9 cellular contexts compared by ENCODE assay signal in the genomic region with DNA sequence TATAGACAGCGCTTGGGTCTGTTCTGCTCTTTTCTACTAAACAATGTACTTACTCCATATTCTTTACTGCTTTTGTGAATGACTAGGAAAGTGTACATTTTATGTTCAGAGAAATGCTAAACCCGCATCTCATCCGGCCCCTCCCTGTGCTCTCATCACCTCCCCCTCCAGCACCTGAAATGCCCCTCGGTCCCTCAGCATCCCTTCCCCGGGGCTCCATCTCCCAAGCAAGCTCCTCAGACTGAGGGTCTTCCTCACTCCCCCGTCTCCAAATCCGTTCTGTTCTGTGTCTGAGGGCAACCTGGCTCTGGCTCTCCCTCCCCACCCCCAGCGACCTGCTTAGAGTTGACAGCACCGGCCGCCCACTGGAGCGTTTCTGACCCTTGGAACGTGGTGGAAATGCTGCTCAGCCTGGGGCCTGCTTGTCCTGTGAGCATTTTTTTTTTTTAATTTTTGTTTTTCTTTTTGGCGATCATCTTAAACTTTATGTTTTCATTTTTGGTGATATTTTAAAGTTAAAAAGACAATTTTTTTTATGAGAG. TPM values are rescaled to one million over a fixed set of nuclear protein-coding genes. Genes with fewer than 3 reads are reported as not detected.
A peak's percentile ranks its signal among the peaks of the same experiment; 100 is the strongest.
DNase-seq lines count a peak whose midpoint lies in the region; ATAC-seq and TF ChIP-seq lines count a peak whose summit lies in the region.
"Had no signal": no experiment of that assay in that cellular context is flagged by ENCODE, and none has a peak within 500 bp of the region (broad histone marks: within the 10 kb centered on the region; RNA-seq: fewer than 3 reads in every experiment).

No MANE protein-coding gene starts in this region.

- H3K9me3 ChIP-seq in Peyer's patch = no peaks in the 10 kb centered on the region
- no peaks in the 10 kb centered on the region for H3K9me3 ChIP-seq in fibroblast of lung (ENCODE audit: control insufficient read depth, insufficient read depth, low read depth, low read length)
- H3K9me3 ChIP-seq: mucosa of descending colon had no signal

- peaks cover 20% of the 10 kb centered on the region for H3K79me2 ChIP-seq in fibroblast of lung (ENCODE audit: control insufficient read depth, insufficient read depth, low read length)

- H3K4me3 Mint-ChIP-seq in progenitor cell of endocrine pancreas (ENCODE audit: low read depth) = peak overlapping the region; percentile 78

- no peaks in the 10 kb centered on the region for H3K27me3 Mint-ChIP-seq in progenitor cell of endocrine pancreas

- H3K27ac ChIP-seq in Peyer's patch = peak overlapping the region in 1 of 4 donors; percentile 86
- peak overlapping the region; percentile 32 for H3K27ac ChIP-seq in fibroblast of lung (ENCODE audit: insufficient read depth, low read length)

- H3K27me3 ChIP-seq in GM06990 (replicated peaks; ENCODE audit: control insufficient read depth, insufficient read depth, low read length) (no peaks in the 10 kb centered on the region), Peyer's patch (no peaks in the 10 kb centered on the region), fibroblast of lung (ENCODE audit: control insufficient read depth, insufficient read depth, low read length) (no peaks in the 10 kb centered on the region)

- TF ChIP-seq POLR2A in Peyer's patch (IDR thresholded peaks at IDR 0.05) = no peak

- no peak for DNase-seq in GM06990 (ENCODE audit: extremely low read depth, insufficient read length)
- no peak for DNase-seq in Peyer's patch
- no peak for DNase-seq in fibroblast of lung (ENCODE audit: low read depth in 2 of 2)
- DNase-seq in progenitor cell of endocrine pancreas (ENCODE audit: low spot score, unreplicated experiment) = no peak
- no peak for DNase-seq in posterior vena cava (ENCODE audit: low spot score)
- DNase-seq in NCI-H187 (lab: John Stamatoyannopoulos, UW) = no peak
- DNase-seq in NCI-H2107 treated with DMSO at 0.1 percent for 48 hours (lab: John Stamatoyannopoulos, UW; ENCODE audit: unreplicated experiment) = no peak
- DNase-seq: mucosa of descending colon had no signal

- H3K4me1 ChIP-seq in Peyer's patch (peaks cover 0 to 22% (median 8%) of the 10 kb centered on the region in 4 donors), fibroblast of lung (ENCODE audit: control insufficient read depth, extremely low read depth, insufficient read depth, low read length) (peaks cover 2% of the 10 kb centered on the region)

- intact Hi-C loops in posterior vena cava (cut with DNase I) = no loop called here

- TF ChIP-seq CTCF in GM06990 (IDR thresholded peaks at IDR 0.05; ENCODE audit: insufficient read depth, low read length, poor library complexity, severe bottlenecking) = no peak
- TF ChIP-seq CTCF in Peyer's patch (IDR thresholded peaks at IDR 0.05) = no peak
- no peak for TF ChIP-seq CTCF in fibroblast of lung (conservative IDR thresholded peaks at IDR 0.05 in 1 of 2, IDR thresholded peaks at IDR 0.05 in 1 of 2; ENCODE audit: low read depth in 1 of 2, low read length in 2 of 2)
- no peak for TF ChIP-seq CTCF in progenitor cell of endocrine pancreas (IDR thresholded peaks at IDR 0.05; ENCODE audit: unreplicated experiment)

- H4K20me1 ChIP-seq in fibroblast of lung (ENCODE audit: control insufficient read depth, extremely low read depth, insufficient read depth, low read length) = no peaks in the 10 kb centered on the region

- peaks cover 8% of the 10 kb centered on the region for H3K4me1 Mint-ChIP-seq in progenitor cell of endocrine pancreas (ENCODE audit: low read depth)

- peak overlapping the region; percentile 98 for H3K4me2 ChIP-seq in fibroblast of lung (ENCODE audit: extremely low read depth, insufficient read depth, low read length)

- peak overlapping the region; percentile 71 for H3K9ac ChIP-seq in fibroblast of lung (ENCODE audit: insufficient read depth, low read length)

- peaks cover 15% of the 10 kb centered on the region for H3K36me3 Mint-ChIP-seq in progenitor cell of endocrine pancreas (ENCODE audit: insufficient read depth)

- no peaks in the 10 kb centered on the region for H3K9me3 Mint-ChIP-seq in progenitor cell of endocrine pancreas (ENCODE audit: low read depth)

- peak overlapping the region; percentile 31 for H3K27ac Mint-ChIP-seq in progenitor cell of endocrine pancreas

- H2AFZ ChIP-seq in fibroblast of lung (ENCODE audit: low read length) = no peak overlapping the region

- ATAC-seq in HG03521 (IDR thresholded peaks at IDR 0.05; ENCODE audit: unreplicated experiment) = no peak

- H3K36me3 ChIP-seq in GM06990 (ENCODE audit: control insufficient read depth, insufficient read depth, low read length) = peaks cover 11% of the 10 kb centered on the region
- H3K36me3 ChIP-seq in Peyer's patch = peaks cover 0 to 31% (median 0%) of the 10 kb centered on the region in 3 donors
- peaks cover 18% of the 10 kb centered on the region for H3K36me3 ChIP-seq in fibroblast of lung (ENCODE audit: control insufficient read depth, insufficient read depth, low read length)

- peak overlapping the region; percentile 62 for H3K4me3 ChIP-seq in GM06990 (replicated peaks; ENCODE audit: low read depth, low read length)
- H3K4me3 ChIP-seq in Peyer's patch = peak overlapping the region; percentile 90 to 96 (median 95)
- peak overlapping the region; percentile 63 to 86 (median 72) for H3K4me3 ChIP-seq in fibroblast of lung (replicated peaks in 1 of 4; ENCODE audit: control extremely low read depth in 1 of 4, insufficient read depth in 1 of 4, low read depth in 3 of 4, low read length in 4 of 4)

RNA-seq across cellular contexts. Expression of a gene that starts 1.4 kb away (rescaled TPM):
- total RNA-seq in Peyer's patch (100 to 1,000 TPM in 1 of 4 donors, 10 to 100 TPM in 3; 48.7 to 101 (median 74.0) TPM), fibroblast of lung (16.9 and 20.1 TPM in 2 replicates), progenitor cell of endocrine pancreas (24.3 and 24.7 TPM in 2 replicates), posterior vena cava (10 to 100 TPM; 10.8 to 11.9 TPM)
- 8.3 and 10.2 TPM in 2 replicates for polyA plus RNA-seq in fibroblast of lung
- polyA plus RNA-seq in fibroblast of lung (2012) = 12.8 and 16.6 TPM in 2 replicates
- polyA minus RNA-seq in fibroblast of lung (ENCODE audit: low replicate concordance) = 6.7 and 12.0 TPM in 2 replicates

RNA-seq across cellular contexts. Expression of a gene that starts 16.5 kb away (rescaled TPM):
- total RNA-seq in Peyer's patch (100 to 1,000 TPM in 1 of 4 donors, 10 to 100 TPM in 3; 44.0 to 111 (median 86.3) TPM), fibroblast of lung (15.2 and 17.2 TPM in 2 replicates), progenitor cell of endocrine pancreas (39.4 and 42.1 TPM in 2 replicates), posterior vena cava (10 to 100 TPM; 18.3 to 20.5 TPM)
- polyA plus RNA-seq in fibroblast of lung = 11.8 and 17.6 TPM in 2 replicates
- 15.6 and 27.9 TPM in 2 replicates for polyA plus RNA-seq in fibroblast of lung (2012)
- 25.2 and 28.0 TPM in 2 replicates for polyA minus RNA-seq in fibroblast of lung (ENCODE audit: low replicate concordance)

RNA-seq across cellular contexts. Expression of a gene that starts 31.7 kb away (rescaled TPM):
- under 1 TPM in 1 of 4 donors, not detected in 3; 0.40 TPM for total RNA-seq in Peyer's patch
- total RNA-seq in fibroblast of lung = under 0.01 and 0.17 TPM in 2 replicates
- 0.44 and 0.45 TPM in 2 replicates for polyA plus RNA-seq in fibroblast of lung
- 0.75 and 0.96 TPM in 2 replicates for polyA plus RNA-seq in fibroblast of lung (2012)
- 0.16 TPM in 1 of 2 replicates, not detected in the other for polyA minus RNA-seq in fibroblast of lung (ENCODE audit: low replicate concordance)
- 6.2 and 6.3 TPM in 2 replicates for total RNA-seq in progenitor cell of endocrine pancreas
- total RNA-seq in posterior vena cava = under 1 TPM; 0.19 to 0.23 TPM

RNA-seq across cellular contexts. Expression of a gene that starts 42.6 kb away (rescaled TPM):
- total RNA-seq in Peyer's patch (100 to 1,000 TPM in 2 of 4 donors, 10 to 100 TPM in 2; 51.5 to 163 (median 111) TPM), fibroblast of lung (19.0 and 23.8 TPM in 2 replicates), progenitor cell of endocrine pancreas (62.0 and 70.9 TPM in 2 replicates), posterior vena cava (10 to 100 TPM; 20.6 to 23.4 TPM)
- 6.7 and 7.3 TPM in 2 replicates for polyA plus RNA-seq in fibroblast of lung
- polyA plus RNA-seq in fibroblast of lung (2012) = 10.8 and 11.2 TPM in 2 replicates
- 17.3 and 18.7 TPM in 2 replicates for polyA minus RNA-seq in fibroblast of lung (ENCODE audit: low replicate concordance)

RNA-seq across cellular contexts. Expression of a gene that starts 48.9 kb away (rescaled TPM):
- 100 to 1,000 TPM in 3 of 4 donors, 10 to 100 TPM in 1; 57.3 to 165 (median 119) TPM for total RNA-seq in Peyer's patch
- 19.3 and 27.6 TPM in 2 replicates for total RNA-seq in fibroblast of lung
- 5.1 and 6.7 TPM in 2 replicates for polyA plus RNA-seq in fibroblast of lung
- polyA plus RNA-seq in fibroblast of lung (2012) = 13.4 and 18.2 TPM in 2 replicates
- polyA minus RNA-seq in fibroblast of lung (ENCODE audit: low replicate concordance) = 6.7 and 15.9 TPM in 2 replicates
- 73.8 and 81.5 TPM in 2 replicates for total RNA-seq in progenitor cell of endocrine pancreas
- 10 to 100 TPM; 14.1 to 23.6 TPM for total RNA-seq in posterior vena cava
